In genomic region chr6:63437058-63437457, GRCh38 we compare ENCODE assay signal across 2 cellular contexts.
TF ChIP-seq lines count a peak whose summit lies in the region.

No MANE protein-coding gene starts in this region.

TF ChIP-seq in HepG2, 621 proteins besides CTCF, POLR2A, EP300 and RAD21 (continued from another document):
- TF ChIP-seq ZNF512 (CRISPR knock-in tag; IDR thresholded peaks at IDR 0.05) = peak; percentile 72; the same call in 1 of the 2 replicates
- TF ChIP-seq IKZF1 (IDR thresholded peaks at IDR 0.05) = no peak

TF ChIP-seq in A549, 52 proteins besides CTCF, POLR2A, EP300 and RAD21 (continued from another document):
- TF ChIP-seq PHF8 (IDR thresholded peaks at IDR 0.05; ENCODE audit: borderline replicate concordance, low read depth) (no peak), TFCP2L1 (CRISPR knock-in tag; IDR thresholded peaks at IDR 0.05) (no peak), ELK1 (IDR thresholded peaks at IDR 0.05; ENCODE audit: low read depth, low read length) (no peak), E2F6 (IDR thresholded peaks at IDR 0.05; ENCODE audit: borderline replicate concordance, low read depth) (no peak), CHD4 (IDR thresholded peaks at IDR 0.05; ENCODE audit: borderline replicate concordance) (no peak), ZC3H11A (IDR thresholded peaks at IDR 0.05) (no peak), EHMT2 (IDR thresholded peaks at IDR 0.05; ENCODE audit: low read depth) (no peak), EHF (CRISPR knock-in tag; IDR thresholded peaks at IDR 0.05) (no peak), NR3C1 (IDR thresholded peaks at IDR 0.05) (no peak), RCOR1 (IDR thresholded peaks at IDR 0.05; ENCODE audit: low read depth, low read length) (no peak)
